In genomic region chr3:181103605-181104004, GRCh38 we compare ENCODE assay signal across 1 cellular context.
TF ChIP-seq lines count a peak whose summit lies in the region.

No MANE protein-coding gene starts in this region.

TF ChIP-seq in SK-N-SH, 30 proteins besides CTCF, POLR2A, EP300 and RAD21 (continued from another document):
- no peak for TF ChIP-seq IRF3 (IDR thresholded peaks at IDR 0.05; ENCODE audit: low read depth, low read length)
- TF ChIP-seq POLR2AphosphoS5 (IDR thresholded peaks at IDR 0.05; ENCODE audit: low read depth, low read length) = no peak
- TF ChIP-seq JUND (IDR thresholded peaks at IDR 0.05) = no peak
- TF ChIP-seq SMC3 (IDR thresholded peaks at IDR 0.05; ENCODE audit: low read depth, low read length) = no peak
- TF ChIP-seq NFIC (IDR thresholded peaks at IDR 0.05; ENCODE audit: borderline replicate concordance) = no peak
- no peak for TF ChIP-seq MAX (IDR thresholded peaks at IDR 0.05; ENCODE audit: low read depth)
